In genomic region chr11:8688414-8689362, GRCh38 we compare ENCODE assay signal across 1 cellular context.
A peak's percentile ranks its signal among the peaks of the same experiment; 100 is the strongest.
TF ChIP-seq lines count a peak whose summit lies in the region.

No MANE protein-coding gene starts in this region.

TF ChIP-seq in WTC11, 78 proteins besides CTCF, POLR2A, EP300 and RAD21 (continued from another document):
- TF ChIP-seq AR (CRISPR knock-in tag; IDR thresholded peaks at IDR 0.05), result peak; percentile 93; the same call in 1 of the 2 replicates
- TF ChIP-seq ATF6 (CRISPR knock-in tag; IDR thresholded peaks at IDR 0.05), result no peak
